In the genomic region with DNA sequence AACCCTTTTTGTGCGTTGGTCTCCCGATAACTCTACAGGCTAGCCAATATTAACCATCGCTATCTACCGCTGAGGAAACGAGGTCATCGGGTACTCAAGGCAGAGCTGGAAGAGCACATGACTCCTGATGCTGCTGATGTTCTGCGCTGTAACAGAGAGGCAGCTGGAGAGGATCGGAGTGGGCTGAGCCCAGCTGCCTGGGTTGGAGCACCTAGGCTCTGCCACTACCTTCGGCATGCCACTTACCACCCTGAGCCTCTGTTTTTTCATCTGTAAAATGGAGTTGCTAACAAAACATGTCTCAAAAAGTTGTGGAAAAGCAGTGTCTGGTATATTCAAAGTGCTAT, we compare ENCODE assay signal across 8 cellular contexts. TPM values are rescaled to one million over a fixed set of nuclear protein-coding genes. Genes with fewer than 3 reads are reported as not detected.
DNase-seq lines count a peak whose midpoint lies in the region; ATAC-seq lines count a peak whose summit lies in the region.

No MANE protein-coding gene starts in this region.

- peak overlapping the region; percentile 62 for H3K4me3 ChIP-seq in CD4-positive, CD25-positive, alpha-beta regulatory T cell (ENCODE audit: low read depth, low read length)
- H3K4me3 ChIP-seq in HUES64 (ENCODE audit: low read length) (peak overlapping the region; percentile 67), adipocyte (ENCODE audit: low read length) (peak overlapping the region; percentile 77), stomach smooth muscle (ENCODE audit: low read length in 2 of 2) (peak overlapping the region; percentile 74 to 80)

- peaks cover 0 to 15% (median 3%) of the 10 kb centered on the region in 4 donors for H3K4me1 Mint-ChIP-seq in CD4-positive, CD25-positive, alpha-beta regulatory T cell
- H3K4me1 Mint-ChIP-seq in immature natural killer cell, result peaks cover 5 to 9% of the 10 kb centered on the region in 2 donors

- 33% methylated on average over 9 of the region's 9 CpGs for WGBS in HUES64

- H3K36me3 Mint-ChIP-seq in CD4-positive, CD25-positive, alpha-beta regulatory T cell, result no peaks in the 10 kb centered on the region
- no peaks in the 10 kb centered on the region for H3K36me3 Mint-ChIP-seq in immature natural killer cell

- peaks cover 43% of the 10 kb centered on the region for H3K27me3 Mint-ChIP-seq in CD4-positive, CD25-positive, alpha-beta regulatory T cell
- H3K27me3 Mint-ChIP-seq in immature natural killer cell (ENCODE audit: low read depth in 3 of 3), result peaks cover 2 to 14% (median 5%) of the 10 kb centered on the region in 3 donors

- peak overlapping the region; percentile 47 to 82 (median 81) for H3K4me3 Mint-ChIP-seq in CD4-positive, CD25-positive, alpha-beta regulatory T cell
- peak overlapping the region; percentile 70 to 80 (median 74) for H3K4me3 Mint-ChIP-seq in immature natural killer cell

- no peaks in the 10 kb centered on the region for H3K9me3 Mint-ChIP-seq in CD4-positive, CD25-positive, alpha-beta regulatory T cell
- H3K9me3 Mint-ChIP-seq in immature natural killer cell, result no peaks in the 10 kb centered on the region

- no peaks in the 10 kb centered on the region for H3K9me3 ChIP-seq in CD4-positive, CD25-positive, alpha-beta regulatory T cell (ENCODE audit: control insufficient read depth in 2 of 2, low read length in 2 of 2)
- no peaks in the 10 kb centered on the region for H3K9me3 ChIP-seq in HUES64 (ENCODE audit: insufficient read depth, low read depth, low read length)
- H3K9me3 ChIP-seq in adipocyte (ENCODE audit: control insufficient read depth, low read length), result no peaks in the 10 kb centered on the region
- H3K9me3 ChIP-seq in stomach smooth muscle (ENCODE audit: control insufficient read depth in 2 of 2, low read length in 2 of 2), result no peaks in the 10 kb centered on the region

- no peak for DNase-seq in CD4-positive, CD25-positive, alpha-beta regulatory T cell
- DNase-seq in adipocyte (ENCODE audit: low read depth) (peak; percentile 17), immature natural killer cell (no peak), cerebellar nuclear complex (lab: John Stamatoyannopoulos, UW) (no peak), AG08396 (ENCODE audit: low spot score) (no peak)

- peak overlapping the region in 1 of 3 donors; percentile 11 for H3K27ac Mint-ChIP-seq in CD4-positive, CD25-positive, alpha-beta regulatory T cell
- no peak overlapping the region for H3K27ac Mint-ChIP-seq in immature natural killer cell

- no peak overlapping the region for H3K27ac ChIP-seq in CD4-positive, CD25-positive, alpha-beta regulatory T cell (ENCODE audit: insufficient read depth, low read length, poor library complexity, severe bottlenecking)
- H3K27ac ChIP-seq in HUES64 (ENCODE audit: low read depth, low read length) (no peak overlapping the region), stomach smooth muscle (ENCODE audit: low read length) (no peak overlapping the region)

- H3K9ac ChIP-seq in HUES64 (ENCODE audit: low read depth, low read length) (no peak overlapping the region), adipocyte (ENCODE audit: low read length) (peak overlapping the region; percentile 66), stomach smooth muscle (ENCODE audit: low read length in 2 of 2) (peak overlapping the region; percentile 13 to 52)

- H3K36me3 ChIP-seq in CD4-positive, CD25-positive, alpha-beta regulatory T cell (ENCODE audit: control insufficient read depth, insufficient read depth, low read length), result no peaks in the 10 kb centered on the region
- H3K36me3 ChIP-seq in HUES64 (ENCODE audit: insufficient read depth, low read length) (no peaks in the 10 kb centered on the region), adipocyte (ENCODE audit: control insufficient read depth, insufficient read depth, low read length, severe bottlenecking) (peaks cover 12% of the 10 kb centered on the region), stomach smooth muscle (ENCODE audit: control insufficient read depth in 2 of 2, insufficient read depth in 2 of 2, low read length in 2 of 2) (peaks cover 0 to 8% of the 10 kb centered on the region in 2 donors)

- peaks cover 8% of the 10 kb centered on the region for H3K27me3 ChIP-seq in CD4-positive, CD25-positive, alpha-beta regulatory T cell (ENCODE audit: control insufficient read depth, insufficient read depth, low read length)
- H3K27me3 ChIP-seq in HUES64 (ENCODE audit: insufficient read depth, low read length) (peaks cover 57% of the 10 kb centered on the region), adipocyte (replicated peaks; ENCODE audit: control insufficient read depth, insufficient read depth, low read length) (no peaks in the 10 kb centered on the region), stomach smooth muscle (ENCODE audit: control insufficient read depth in 1 of 2, insufficient read depth in 2 of 2, low read length in 2 of 2) (no peaks in the 10 kb centered on the region)

- no peak for ATAC-seq in CD4-positive, CD25-positive, alpha-beta regulatory T cell (ENCODE audit: low read depth in 2 of 2)
- ATAC-seq in HG02840 (IDR thresholded peaks at IDR 0.05; ENCODE audit: low FRiP score, unreplicated experiment), result no peak

- H3K4me1 ChIP-seq in CD4-positive, CD25-positive, alpha-beta regulatory T cell (ENCODE audit: control insufficient read depth, insufficient read depth, low read length, poor library complexity, severe bottlenecking), result peaks cover 16% of the 10 kb centered on the region
- H3K4me1 ChIP-seq in HUES64 (ENCODE audit: insufficient read depth, low read length) (peaks cover 58% of the 10 kb centered on the region), adipocyte (ENCODE audit: control insufficient read depth, insufficient read depth, low read length) (peaks cover 15% of the 10 kb centered on the region), stomach smooth muscle (ENCODE audit: control insufficient read depth, insufficient read depth, low read length) (peaks cover 20% of the 10 kb centered on the region)

RNA-seq across cellular contexts. Expression of a gene that starts 0.4 kb away (rescaled TPM):
- 0.89 TPM for total RNA-seq in CD4-positive, CD25-positive, alpha-beta regulatory T cell
- 1 to 10 TPM in 2 of 4 donors, under 1 TPM in 1, not detected in 1; 0.49 to 2.8 (median 1.9) TPM for polyA plus RNA-seq in CD4-positive, CD25-positive, alpha-beta regulatory T cell
- 3.7 TPM for polyA plus RNA-seq in HUES64 (2013, experiment 1 of 2)
- 3.4 TPM for polyA plus RNA-seq in HUES64 (2013, experiment 2 of 2)
- polyA plus RNA-seq in immature natural killer cell, result 1 to 10 TPM in 1 of 3 donors, under 1 TPM in 1, not detected in 1; 0.61 to 1.9 TPM

RNA-seq across cellular contexts. Expression of a gene that starts 35.0 kb away (rescaled TPM):
- 21.7 TPM for total RNA-seq in CD4-positive, CD25-positive, alpha-beta regulatory T cell
- polyA plus RNA-seq in CD4-positive, CD25-positive, alpha-beta regulatory T cell, result 1 to 10 TPM; 7.2 to 8.5 (median 7.9) TPM
- 5.7 TPM for polyA plus RNA-seq in HUES64 (2013, experiment 1 of 2)
- polyA plus RNA-seq in HUES64 (2013, experiment 2 of 2), result 3.0 TPM
- 1 to 10 TPM; 8.0 to 9.2 (median 9.1) TPM for polyA plus RNA-seq in immature natural killer cell

RNA-seq across cellular contexts. Expression of a gene that starts 36.3 kb away (rescaled TPM):
- total RNA-seq in CD4-positive, CD25-positive, alpha-beta regulatory T cell, result not detected
- polyA plus RNA-seq in CD4-positive, CD25-positive, alpha-beta regulatory T cell, result under 1 TPM in 3 of 4 donors, not detected in 1; 0.10 to 0.18 (median 0.17) TPM
- 1.6 TPM for polyA plus RNA-seq in HUES64 (2013, experiment 1 of 2)
- polyA plus RNA-seq in HUES64 (2013, experiment 2 of 2), result 3.2 TPM
- polyA plus RNA-seq in immature natural killer cell, result not detected

RNA-seq across cellular contexts. Expression of a gene that starts 41.5 kb away (rescaled TPM):
- total RNA-seq in CD4-positive, CD25-positive, alpha-beta regulatory T cell, result not detected
- polyA plus RNA-seq in CD4-positive, CD25-positive, alpha-beta regulatory T cell, result not detected
- polyA plus RNA-seq in HUES64 (2013, experiment 1 of 2), result not detected
- polyA plus RNA-seq in HUES64 (2013, experiment 2 of 2), result not detected
- not detected for polyA plus RNA-seq in immature natural killer cell

RNA-seq across cellular contexts. Expression of a gene that starts 49.1 kb away (rescaled TPM):
- 29.4 TPM for total RNA-seq in CD4-positive, CD25-positive, alpha-beta regulatory T cell
- 10 to 100 TPM; 70.2 to 88.5 (median 74.7) TPM for polyA plus RNA-seq in CD4-positive, CD25-positive, alpha-beta regulatory T cell
- polyA plus RNA-seq in HUES64 (2013, experiment 1 of 2), result 54.3 TPM
- polyA plus RNA-seq in HUES64 (2013, experiment 2 of 2), result 51.4 TPM
- 100 to 1,000 TPM in 1 of 3 donors, 10 to 100 TPM in 2; 79.0 to 134 (median 80.3) TPM for polyA plus RNA-seq in immature natural killer cell
